ENCODE assay signal across 1 cellular context in the genomic region with DNA sequence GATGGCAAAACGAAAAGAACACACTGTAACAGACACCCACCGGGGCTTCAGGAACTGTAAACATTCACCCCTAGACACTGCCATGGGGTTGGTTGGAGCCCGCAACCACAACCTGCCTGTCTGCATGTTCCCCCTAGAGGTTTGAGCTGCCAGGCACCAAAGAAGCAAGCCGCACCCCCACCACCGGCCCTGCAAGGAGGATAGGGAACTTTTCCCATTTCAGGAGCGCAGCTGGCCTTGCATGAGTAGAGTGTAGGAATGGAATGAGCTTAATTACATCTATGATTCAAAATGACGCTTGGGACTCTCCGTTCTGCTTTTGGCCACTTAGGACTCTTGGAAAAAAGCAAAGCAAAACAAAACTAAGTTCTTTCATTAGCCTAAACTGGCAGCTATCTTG.
TF ChIP-seq lines count a peak whose summit lies in the region.

No MANE protein-coding gene starts in this region.

TF ChIP-seq in GM12878, 131 proteins besides CTCF, POLR2A, EP300 and RAD21 (continued from another document):
- TF ChIP-seq TBL1XR1 (IDR thresholded peaks at IDR 0.05; ENCODE audit: low read depth, low read length), result no peak
- no peak for TF ChIP-seq MXI1 (IDR thresholded peaks at IDR 0.05; ENCODE audit: low read depth, low read length)
- TF ChIP-seq PRDM15 (CRISPR knock-in tag; IDR thresholded peaks at IDR 0.05), result no peak
TF ChIP-seq in GM12878: peak in this region for 0.
